In genomic region chr17:80220709-80221215, GRCh38 we compare ENCODE assay signal across 8 cellular contexts. TPM values are rescaled to one million over a fixed set of nuclear protein-coding genes. Genes with fewer than 3 reads are reported as not detected.
DNase-seq lines count a peak whose midpoint lies in the region; ATAC-seq, FAIRE-seq and TF ChIP-seq lines count a peak whose summit lies in the region.

No MANE protein-coding gene starts in this region.

- ATAC-seq in CD4-positive, CD25-positive, alpha-beta regulatory T cell (ENCODE audit: low read depth in 2 of 2), result no peak

- peak in 1 of 3 donors; percentile 12 for DNase-seq in CD4-positive, CD25-positive, alpha-beta regulatory T cell
- DNase-seq in left ventricle myocardium inferior (no peak), progenitor cell of endocrine pancreas (ENCODE audit: low spot score, unreplicated experiment) (no peak), NCI-H2107 treated with DMSO at 0.1 percent for 48 hours (lab: John Stamatoyannopoulos, UW; ENCODE audit: unreplicated experiment) (no peak), H54 (ENCODE audit: insufficient read length, low spot score) (no peak)
- no peak for DNase-seq in activated effector memory CD4-positive, alpha-beta T cell treated with anti-CD3 and anti-CD28 coated beads, Interleukin-2, amount 50 U/mL, for 16 hours

- H3K36me3 Mint-ChIP-seq in CD4-positive, CD25-positive, alpha-beta regulatory T cell, result peaks cover 23% of the 10 kb centered on the region
- peaks cover 4% of the 10 kb centered on the region for H3K36me3 Mint-ChIP-seq in activated naive CD8-positive, alpha-beta T cell
- peaks cover 9% of the 10 kb centered on the region for H3K36me3 Mint-ChIP-seq in progenitor cell of endocrine pancreas (ENCODE audit: insufficient read depth)

- TF ChIP-seq EP300 in Ishikawa (IDR thresholded peaks at IDR 0.05; ENCODE audit: borderline replicate concordance), result no peak

- peaks cover 28% of the 10 kb centered on the region for H3K4me1 ChIP-seq in CD4-positive, CD25-positive, alpha-beta regulatory T cell (ENCODE audit: control insufficient read depth, insufficient read depth, low read length, poor library complexity, severe bottlenecking)
- H3K4me1 ChIP-seq in left ventricle myocardium inferior, result peaks cover 30% of the 10 kb centered on the region

- H3K27me3 Mint-ChIP-seq in CD4-positive, CD25-positive, alpha-beta regulatory T cell, result peaks cover 3% of the 10 kb centered on the region
- no peaks in the 10 kb centered on the region for H3K27me3 Mint-ChIP-seq in activated naive CD8-positive, alpha-beta T cell
- no peaks in the 10 kb centered on the region for H3K27me3 Mint-ChIP-seq in progenitor cell of endocrine pancreas

- peak overlapping the region; percentile 26 for H3K4me3 ChIP-seq in CD4-positive, CD25-positive, alpha-beta regulatory T cell (ENCODE audit: low read depth, low read length)
- peak overlapping the region; percentile 98 for H3K4me3 ChIP-seq in left ventricle myocardium inferior

- no peak for TF ChIP-seq POLR2A in H54 (IDR thresholded peaks at IDR 0.05; ENCODE audit: low read depth, low read length)

- H3K27ac ChIP-seq in CD4-positive, CD25-positive, alpha-beta regulatory T cell (ENCODE audit: insufficient read depth, low read length, poor library complexity, severe bottlenecking), result peak overlapping the region; percentile 87
- peak overlapping the region; percentile 83 for H3K27ac ChIP-seq in left ventricle myocardium inferior (replicated peaks)

- no peak for TF ChIP-seq RAD21 in Ishikawa (IDR thresholded peaks at IDR 0.05; ENCODE audit: low read depth)

- peak overlapping the region in 2 of 3 donors; percentile 78 to 86 for H3K27ac Mint-ChIP-seq in CD4-positive, CD25-positive, alpha-beta regulatory T cell
- peak overlapping the region; percentile 64 for H3K27ac Mint-ChIP-seq in activated naive CD8-positive, alpha-beta T cell
- no peak overlapping the region for H3K27ac Mint-ChIP-seq in progenitor cell of endocrine pancreas

- H3K9me3 Mint-ChIP-seq in CD4-positive, CD25-positive, alpha-beta regulatory T cell, result no peaks in the 10 kb centered on the region
- H3K9me3 Mint-ChIP-seq in activated naive CD8-positive, alpha-beta T cell (ENCODE audit: low read depth), result no peaks in the 10 kb centered on the region
- H3K9me3 Mint-ChIP-seq in progenitor cell of endocrine pancreas (ENCODE audit: low read depth), result no peaks in the 10 kb centered on the region

- peak overlapping the region; percentile 85 to 93 (median 88) for H3K4me3 Mint-ChIP-seq in CD4-positive, CD25-positive, alpha-beta regulatory T cell
- peak overlapping the region; percentile 80 for H3K4me3 Mint-ChIP-seq in activated naive CD8-positive, alpha-beta T cell
- H3K4me3 Mint-ChIP-seq in progenitor cell of endocrine pancreas (ENCODE audit: low read depth), result peak overlapping the region; percentile 84

- TF ChIP-seq CTCF in left ventricle myocardium inferior (IDR thresholded peaks at IDR 0.05; ENCODE audit: borderline replicate concordance), result no peak
- TF ChIP-seq CTCF in progenitor cell of endocrine pancreas (IDR thresholded peaks at IDR 0.05; ENCODE audit: unreplicated experiment), result no peak

- no peaks in the 10 kb centered on the region for H3K27me3 ChIP-seq in CD4-positive, CD25-positive, alpha-beta regulatory T cell (ENCODE audit: control insufficient read depth, insufficient read depth, low read length)
- H3K27me3 ChIP-seq in left ventricle myocardium inferior (ENCODE audit: low read depth), result no peaks in the 10 kb centered on the region

- peaks cover 0 to 68% (median 27%) of the 10 kb centered on the region in 4 donors for H3K4me1 Mint-ChIP-seq in CD4-positive, CD25-positive, alpha-beta regulatory T cell
- peaks cover 32% of the 10 kb centered on the region for H3K4me1 Mint-ChIP-seq in activated naive CD8-positive, alpha-beta T cell (ENCODE audit: low read depth)
- H3K4me1 Mint-ChIP-seq in progenitor cell of endocrine pancreas (ENCODE audit: low read depth), result peaks cover 8% of the 10 kb centered on the region

- no peak for FAIRE-seq in H54 (lab: Jason Lieb, UNC)

- H3K36me3 ChIP-seq in CD4-positive, CD25-positive, alpha-beta regulatory T cell (ENCODE audit: control insufficient read depth, insufficient read depth, low read length), result peaks cover 18% of the 10 kb centered on the region
- H3K36me3 ChIP-seq in left ventricle myocardium inferior, result peaks cover 16% of the 10 kb centered on the region

- intact Hi-C loops in left ventricle myocardium inferior (cut with micrococcal nuclease), result no loop called here

- H3K9me3 ChIP-seq in CD4-positive, CD25-positive, alpha-beta regulatory T cell (ENCODE audit: control insufficient read depth in 2 of 2, low read length in 2 of 2), result no peaks in the 10 kb centered on the region
- no peaks in the 10 kb centered on the region for H3K9me3 ChIP-seq in left ventricle myocardium inferior (replicated peaks)

TF ChIP-seq in Ishikawa, 13 proteins besides CTCF, POLR2A, EP300 and RAD21:
- TF ChIP-seq FOXM1 (IDR thresholded peaks at IDR 0.05; ENCODE audit: borderline replicate concordance, low read depth), result no peak
- TF ChIP-seq USF1 (IDR thresholded peaks at IDR 0.05), result no peak
- TF ChIP-seq REST (IDR thresholded peaks at IDR 0.05; ENCODE audit: low read depth), result no peak
- TF ChIP-seq ZBTB7A (IDR thresholded peaks at IDR 0.05; ENCODE audit: low read depth), result peak; percentile 7; the same call in 1 of the 2 replicates
- TF ChIP-seq CEBPB (IDR thresholded peaks at IDR 0.05), result no peak
- TF ChIP-seq CREB1 (IDR thresholded peaks at IDR 0.05; ENCODE audit: low read depth), result no peak

RNA-seq across cellular contexts. Expression of gene SLC26A11, which starts 0.5 kb away (rescaled TPM):
- total RNA-seq in CD4-positive, CD25-positive, alpha-beta regulatory T cell, result 75.9 TPM
- 10 to 100 TPM in 1 of 4 donors, 1 to 10 TPM in 3; 7.7 to 10.2 (median 8.1) TPM for polyA plus RNA-seq in CD4-positive, CD25-positive, alpha-beta regulatory T cell
- total RNA-seq in left ventricle myocardium inferior (4.1 TPM), progenitor cell of endocrine pancreas (37.4 and 40.1 TPM in 2 replicates)

RNA-seq across cellular contexts. Expression of gene SGSH, which starts 0.6 kb away (rescaled TPM):
- total RNA-seq in CD4-positive, CD25-positive, alpha-beta regulatory T cell, result 138 TPM
- polyA plus RNA-seq in CD4-positive, CD25-positive, alpha-beta regulatory T cell, result 10 to 100 TPM; 43.8 to 48.4 (median 46.7) TPM
- 10.9 TPM for total RNA-seq in left ventricle myocardium inferior
- total RNA-seq in progenitor cell of endocrine pancreas, result 42.0 and 43.9 TPM in 2 replicates

RNA-seq across cellular contexts. Expression of gene RNF213, which starts 39.9 kb away (rescaled TPM):
- 666 TPM for total RNA-seq in CD4-positive, CD25-positive, alpha-beta regulatory T cell
- 10 to 100 TPM; 27.6 to 33.7 (median 31.2) TPM for polyA plus RNA-seq in CD4-positive, CD25-positive, alpha-beta regulatory T cell
- total RNA-seq in left ventricle myocardium inferior (25.6 TPM), progenitor cell of endocrine pancreas (57.6 and 61.9 TPM in 2 replicates)

RNA-seq across cellular contexts. Expression of gene CARD14, which starts 50.9 kb away (rescaled TPM):
- total RNA-seq in CD4-positive, CD25-positive, alpha-beta regulatory T cell, result not detected
- polyA plus RNA-seq in CD4-positive, CD25-positive, alpha-beta regulatory T cell, result under 1 TPM in 2 of 4 donors, not detected in 2; 0.12 to 0.48 TPM
- total RNA-seq in left ventricle myocardium inferior (0.49 TPM), progenitor cell of endocrine pancreas (0.36 TPM in 1 of 2 replicates, not detected in the other)

Comparison
In these comparisons a context has a peak if more than half of its experiments do, and no peak if none do; other contexts are left out.
1. RNA of gene RNF213, which starts 39.9 kb away (total RNA-seq): 666 TPM in CD4-positive, CD25-positive, alpha-beta regulatory T cell (single experiment); 57.6 to 61.9 TPM in progenitor cell of endocrine pancreas and 25.6 TPM in left ventricle myocardium inferior (single experiment); every median in the first group is over 10 times any median in the second.
2. Peak in every context shown above with its lines, with median percentiles within 50 percentile points of each other: H3K4me3 Mint-ChIP-seq.